32 cellular contexts compared by ENCODE assay signal in genomic region chr20:16100111-16100510, GRCh38.
"Had no signal": no experiment of that assay in that cellular context is flagged by ENCODE, and none has a peak within 500 bp of the region (broad histone marks: within the 10 kb centered on the region; RNA-seq: fewer than 3 reads in every experiment).

No MANE protein-coding gene starts in this region.

- H3K27me3 ChIP-seq: brain microvascular endothelial cell, cardiac muscle cell, MG63 had no signal

- H3K27me3 Mint-ChIP-seq: activated CD4-positive, alpha-beta T cell treated with anti-CD3 and anti-CD28 coated beads, Interleukin-2, amount 10 ng/mL, durations not matched to agents 24 days and 14 days; activated CD8-positive, alpha-beta T cell treated with anti-CD3 and anti-CD28 coated beads for 36 hours; central memory CD8-positive, alpha-beta T cell; T-cell had no signal

- H3K9me3 ChIP-seq: MG63 had no signal

- H3K9me3 Mint-ChIP-seq: activated CD4-positive, alpha-beta T cell treated with anti-CD3 and anti-CD28 coated beads, Interleukin-2, amount 10 ng/mL, durations not matched to agents 24 days and 14 days; activated CD8-positive, alpha-beta T cell treated with anti-CD3 and anti-CD28 coated beads for 36 hours had no signal

- DNase-seq: activated CD4-positive, alpha-beta T cell treated with anti-CD3 and anti-CD28 coated beads, Interleukin-2, amount 10 ng/mL, durations not matched to agents 24 days and 14 days; activated CD4-positive, alpha-beta T cell treated with anti-CD3 and anti-CD28 coated beads, Interleukin-2, amount 50 U/mL, for 4 hours; activated CD8-positive, alpha-beta T cell treated with anti-CD3 and anti-CD28 coated beads for 36 hours; activated gamma-delta T cell treated with Interleukin-2 at 50 U/mL for 16 hours; activated naive CD4-positive, alpha-beta T cell treated with anti-CD3 and anti-CD28 coated beads for 36 hours; activated T-cell treated with anti-CD3 and anti-CD28 coated beads, Interleukin-2, amount 50 U/mL, for 1 hour; aorta; brain microvascular endothelial cell; Kasumi-1; KG1; MG63; NCI-H1048; NCI-H1105 treated with DMSO at 0.1 percent for 48 hours; NCI-H1436 treated with DMSO at 0.1 percent for 48 hours; NCI-H1694 treated with DMSO at 0.1 percent for 48 hours; NCI-H2029; NCI-H345; NCI-H524 treated with DMSO at 0.1 percent for 48 hours; PC-3; SIG-M5; T-cell; T-helper 2 cell; T-helper 9 cell had no signal

- FAIRE-seq: RCC 7860 had no signal

- H3K4me3 ChIP-seq: cardiac muscle cell, MG63 had no signal

- ATAC-seq: activated CD8-positive, alpha-beta T cell treated with anti-CD3 and anti-CD28 coated beads for 36 hours; activated naive CD4-positive, alpha-beta T cell treated with anti-CD3 and anti-CD28 coated beads, Interleukin-2, amount 50 U/mL, for 72 hours; PC-3; Right ventricle myocardium inferior; SK-N-SH treated with all-trans-retinoic acid at 6 μM for 48 hours; T-cell had no signal

- H3K36me3 ChIP-seq: brain microvascular endothelial cell, cardiac muscle cell, MG63 had no signal

- H3K27ac Mint-ChIP-seq: activated CD4-positive, alpha-beta T cell treated with anti-CD3 and anti-CD28 coated beads, Interleukin-2, amount 10 ng/mL, durations not matched to agents 24 days and 14 days; activated CD8-positive, alpha-beta T cell treated with anti-CD3 and anti-CD28 coated beads for 36 hours; activated naive CD4-positive, alpha-beta T cell treated with anti-CD3 and anti-CD28 coated beads for 36 hours; activated naive CD4-positive, alpha-beta T cell treated with anti-CD3 and anti-CD28 coated beads, Interleukin-2, amount 50 U/mL, for 72 hours; activated T-helper 2 cell treated with anti-CD3 and anti-CD28 coated beads, Interferon-gamma antibody, Interleukin-2, Interleukin-4, amounts not matched to agents 10 μg/mL and 5 μg/mL and 100 μg/mL, durations not matched to agents 14 hours and 24 hours and 36 hours; T-cell had no signal

- H3K4me3 Mint-ChIP-seq: activated CD4-positive, alpha-beta T cell treated with anti-CD3 and anti-CD28 coated beads, Interleukin-2, amount 10 ng/mL, durations not matched to agents 24 days and 14 days; activated CD8-positive, alpha-beta T cell treated with anti-CD3 and anti-CD28 coated beads for 36 hours; activated naive CD4-positive, alpha-beta T cell treated with anti-CD3 and anti-CD28 coated beads for 36 hours; central memory CD8-positive, alpha-beta T cell; T-cell had no signal

- H3K27ac ChIP-seq: brain microvascular endothelial cell, cardiac muscle cell, RWPE1, VCaP had no signal

- H3K36me3 Mint-ChIP-seq: activated naive CD4-positive, alpha-beta T cell treated with anti-CD3 and anti-CD28 coated beads, Interleukin-2, amount 50 U/mL, for 72 hours; T-cell had no signal

- H3K4me1 Mint-ChIP-seq: activated CD4-positive, alpha-beta T cell treated with anti-CD3 and anti-CD28 coated beads, Interleukin-2, amount 10 ng/mL, durations not matched to agents 24 days and 14 days; central memory CD8-positive, alpha-beta T cell had no signal
